ENCODE assay signal across 1 cellular context in genomic region chr20:64057628-64058498, GRCh38.
TF ChIP-seq lines count a peak whose summit lies in the region.

No MANE protein-coding gene starts in this region.

TF ChIP-seq in GM12878, 131 proteins besides CTCF, POLR2A, EP300 and RAD21 (continued from another document):
- TF ChIP-seq ZBTB4 (CRISPR knock-in tag; IDR thresholded peaks at IDR 0.05) = no peak
- no peak for TF ChIP-seq ZNF687 (IDR thresholded peaks at IDR 0.05)
- no peak for TF ChIP-seq PBX3 (IDR thresholded peaks at IDR 0.05; ENCODE audit: insufficient replicate concordance, low read depth, low read length)
- peak; percentile 23; the same call in 1 of the 2 replicates for TF ChIP-seq ZNF207 (IDR thresholded peaks at IDR 0.05; ENCODE audit: borderline replicate concordance)
- peak; percentile 68 for TF ChIP-seq NR2F1 (conservative IDR thresholded peaks at IDR 0.05)
- TF ChIP-seq NBN (IDR thresholded peaks at IDR 0.05) = 0 out of 2 replicates have a peak, but pooled peaks have one; percentile 54
- TF ChIP-seq CREB1 (IDR thresholded peaks at IDR 0.05; ENCODE audit: low read depth) = no peak
- no peak for TF ChIP-seq FOS (IDR thresholded peaks at IDR 0.05; ENCODE audit: borderline replicate concordance, extremely low read depth, insufficient read length)
- no peak for TF ChIP-seq SIX5 (IDR thresholded peaks at IDR 0.05; ENCODE audit: low read depth, low read length, severe bottlenecking)
- no peak for TF ChIP-seq CEBPB (IDR thresholded peaks at IDR 0.05; ENCODE audit: borderline replicate concordance in 1 of 2, low read depth in 2 of 2, low read length in 2 of 2)
- TF ChIP-seq GABPA (IDR thresholded peaks at IDR 0.05; ENCODE audit: low read depth) = no peak
- TF ChIP-seq CREM (IDR thresholded peaks at IDR 0.05; ENCODE audit: low read depth) = peak; percentile 36; the same call in 1 of the 2 replicates
- TF ChIP-seq TCF7 (IDR thresholded peaks at IDR 0.05; ENCODE audit: borderline replicate concordance) = no peak
- TF ChIP-seq ZNF592 (IDR thresholded peaks at IDR 0.05) = peak; percentile 90
- TF ChIP-seq MLLT1 (IDR thresholded peaks at IDR 0.05) = peak; percentile 38; the same call in 1 of the 2 replicates
- no peak for TF ChIP-seq E2F8 (IDR thresholded peaks at IDR 0.05; ENCODE audit: low read depth, partially characterized antibody)
- TF ChIP-seq ZNF622 (IDR thresholded peaks at IDR 0.05) = no peak
- TF ChIP-seq PAX5 (IDR thresholded peaks at IDR 0.05; ENCODE audit: borderline replicate concordance, low read depth, low read length) = peak; percentile 53; the same call in 1 of the 2 replicates
- peak; percentile 72 for TF ChIP-seq RELB (IDR thresholded peaks at IDR 0.05; ENCODE audit: low read depth)
